ENCODE assay signal across 1 cellular context in genomic region chr17:50475775-50476544, GRCh38.
TF ChIP-seq lines count a peak whose summit lies in the region.

No MANE protein-coding gene starts in this region.

TF ChIP-seq in HepG2, 621 proteins besides CTCF, POLR2A, EP300 and RAD21:
- TF ChIP-seq HNF4A (CRISPR knock-in tag; IDR thresholded peaks at IDR 0.05), result peak; percentile 71
- TF ChIP-seq AHDC1 (CRISPR knock-in tag; IDR thresholded peaks at IDR 0.05; ENCODE audit: borderline replicate concordance), result peak; percentile 51; the same call in 1 of the 2 replicates
- TF ChIP-seq PAXIP1 (CRISPR knock-in tag; conservative IDR thresholded peaks at IDR 0.05), result peak; percentile 15
- TF ChIP-seq MTA1 (CRISPR knock-in tag; IDR thresholded peaks at IDR 0.05; ENCODE audit: borderline replicate concordance), result 0 out of 2 replicates have a peak, but pooled peaks have one; percentile 54
- TF ChIP-seq NCOR1 (IDR thresholded peaks at IDR 0.05; ENCODE audit: borderline replicate concordance, low read length), result 0 out of 2 replicates have a peak, but pooled peaks have one; percentile 24
- TF ChIP-seq ZNF687 (CRISPR knock-in tag; IDR thresholded peaks at IDR 0.05), result peak; percentile 49
- TF ChIP-seq ARID4A (CRISPR knock-in tag; IDR thresholded peaks at IDR 0.05; ENCODE audit: borderline replicate concordance), result peak; percentile 12; the same call in 1 of the 2 replicates
- TF ChIP-seq HOXA3 (CRISPR knock-in tag; IDR thresholded peaks at IDR 0.05), result peak; percentile 45; the same call in 1 of the 2 replicates
- peak; percentile 32; the same call in 1 of the 2 replicates for TF ChIP-seq ZBTB38 (CRISPR knock-in tag; IDR thresholded peaks at IDR 0.05)
- TF ChIP-seq TFAP4 (IDR thresholded peaks at IDR 0.05; ENCODE audit: borderline replicate concordance, low read depth), result peak; percentile 87
- 0 out of 2 replicates have a peak, but pooled peaks have one; percentile 53 for TF ChIP-seq ZNF230 (CRISPR knock-in tag; IDR thresholded peaks at IDR 0.05)
- peak in 1 of 2 experiments; percentile 38; a peak in 1 of 4 replicates for TF ChIP-seq HMGXB4 (CRISPR knock-in tag; IDR thresholded peaks at IDR 0.05; ENCODE audit: borderline replicate concordance in 1 of 2, low read depth in 1 of 2)
TF ChIP-seq in HepG2: peak in this region for 12; not testable (repeated sequence) for 609.
